ENCODE assay signal across 23 cellular contexts in genomic region chr3:153343988-153344782, GRCh38.
"Had no signal": no experiment of that assay in that cellular context is flagged by ENCODE, and none has a peak within 500 bp of the region (broad histone marks: within the 10 kb centered on the region; RNA-seq: fewer than 3 reads in every experiment).

No MANE protein-coding gene starts in this region.

- H3K4me1 ChIP-seq: left ventricle myocardium inferior, pancreas, psoas muscle, tibial artery had no signal

- H3K27me3 ChIP-seq: neutrophil, pancreas, tibial artery had no signal

- H3K27ac ChIP-seq: left ventricle myocardium inferior, neutrophil, pancreas, psoas muscle, tibial artery had no signal

- DNase-seq: activated B cell treated with CpG ODN at 0.5 μM for 24 hours; activated CD4-positive, alpha-beta T cell treated with anti-CD3 and anti-CD28 coated beads for 36 hours; activated CD4-positive, alpha-beta T cell treated with anti-CD3 and anti-CD28 coated beads, Interleukin-2, amount 50 U/mL, for 4 hours; activated CD8-positive, alpha-beta memory T cell treated with anti-CD3 and anti-CD28 coated beads for 24 hours; activated CD8-positive, alpha-beta memory T cell treated with anti-CD3 and anti-CD28 coated beads, Interleukin-2, amount 50 U/mL, for 4 hours; activated naive CD4-positive, alpha-beta T cell; activated naive CD8-positive, alpha-beta T cell treated with anti-CD3 and anti-CD28 coated beads for 36 hours; activated T-cell treated with anti-CD3 and anti-CD28 coated beads, Interleukin-2, amount 50 U/mL, for 24 hours; cerebellar nuclear complex; cortex of kidney; erythroblast; glutamatergic neuron; hippocampal formation; kidney glomerular epithelial cell; left ventricle myocardium inferior; pancreas; psoas muscle; right cardiac atrium; stimulated activated CD4-positive, alpha-beta T cell treated with anti-CD3 and anti-CD28 coated beads, Interleukin-12 subunit alpha, Interleukin-12 subunit beta, amount 100 ng/mL, for 4 hours; stimulated activated CD4-positive, alpha-beta T cell treated with anti-CD3 and anti-CD28 coated beads, Interleukin-1b, Interleukin-23, amount 100 ng/mL, for 48 hours; substantia nigra; tibial artery had no signal

- H3K36me3 ChIP-seq: left ventricle myocardium inferior, neutrophil, pancreas, tibial artery had no signal

- H3K4me3 ChIP-seq: left ventricle myocardium inferior, pancreas, psoas muscle, tibial artery had no signal

- H3K9me3 ChIP-seq: neutrophil, pancreas, tibial artery had no signal
